7 cellular contexts compared by ENCODE assay signal in the genomic region with DNA sequence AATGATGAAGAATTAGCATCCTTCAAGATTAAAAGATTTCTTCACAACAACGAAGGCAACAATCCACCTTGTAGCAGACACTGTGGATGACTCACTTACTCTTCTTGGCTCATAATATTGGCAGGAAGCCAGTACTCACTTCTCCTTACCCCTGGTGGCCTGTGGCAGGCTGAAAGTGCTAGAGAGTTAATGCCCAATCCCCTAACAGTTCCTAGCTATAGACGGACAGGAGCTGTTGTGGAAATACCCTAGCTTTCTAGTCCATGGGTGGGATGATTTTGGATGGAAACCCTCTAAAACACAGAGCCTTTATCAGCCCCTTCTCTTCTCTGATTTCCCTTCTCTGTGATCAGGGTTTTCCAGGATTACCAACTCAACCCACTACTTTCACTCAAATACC.
DNase-seq lines count a peak whose midpoint lies in the region; ATAC-seq and TF ChIP-seq lines count a peak whose summit lies in the region.

No MANE protein-coding gene starts in this region.

- no peak overlapping the region for H3K4me3 ChIP-seq in naive thymus-derived CD4-positive, alpha-beta T cell (ENCODE audit: low read length)

- no peaks in the 10 kb centered on the region for H3K36me3 ChIP-seq in naive thymus-derived CD4-positive, alpha-beta T cell (ENCODE audit: control insufficient read depth in 2 of 3, insufficient read depth in 3 of 3, low read length in 3 of 3)

- peaks cover 0 to 10% (median 3%) of the 10 kb centered on the region in 11 donors for H3K9me3 Mint-ChIP-seq in naive thymus-derived CD4-positive, alpha-beta T cell

- H3K27me3 ChIP-seq in naive thymus-derived CD4-positive, alpha-beta T cell (ENCODE audit: control insufficient read depth in 2 of 2, insufficient read depth in 2 of 2, low read length in 2 of 2) = no peaks in the 10 kb centered on the region

- H3K27ac Mint-ChIP-seq in naive thymus-derived CD4-positive, alpha-beta T cell = no peak overlapping the region

- CTCF ChIA-PET in GM10248 (lab: Yijun Ruan, JAX) = interaction anchor here (1.3 to 1.4 kb wide), 2 partner anchors 10 to 11 kb away, joined by 4 read pairs; no protein-coding TSS in a partner anchor
- CTCF ChIA-PET in naive thymus-derived CD4-positive, alpha-beta T cell (lab: Charles Lee) = no interaction called here

- no peaks in the 10 kb centered on the region for H3K9me3 ChIP-seq in naive thymus-derived CD4-positive, alpha-beta T cell (ENCODE audit: control insufficient read depth in 2 of 3, low read length in 3 of 3)

- no peaks in the 10 kb centered on the region for H3K4me1 Mint-ChIP-seq in naive thymus-derived CD4-positive, alpha-beta T cell

- peak; percentile 60 for DNase-seq in GM10248 (ENCODE audit: extremely low spot score)
- peak; percentile 74 for DNase-seq in NCI-H226
- DNase-seq in amniotic epithelial cell (ENCODE audit: low read depth) = peak; percentile 79
- peak in 2 of 9 donors; percentile 2 to 16 for DNase-seq in naive thymus-derived CD4-positive, alpha-beta T cell
- no peak for DNase-seq in UCSD-AML1 (lab: John Stamatoyannopoulos, UW; ENCODE audit: unreplicated experiment)

- no peak for TF ChIP-seq CTCF in GM10248 (IDR thresholded peaks at IDR 0.05; ENCODE audit: control extremely low read depth, extremely low read depth, low read depth, missing control alignments)

- intact Hi-C loops in naive thymus-derived CD4-positive, alpha-beta T cell (cut with micrococcal nuclease) = no loop called here

- POLR2A ChIA-PET in GM10248 (lab: Yijun Ruan, JAX) = no interaction called here
- POLR2A ChIA-PET in naive thymus-derived CD4-positive, alpha-beta T cell (lab: Charles Lee) = no interaction called here

- H3K4me1 ChIP-seq in naive thymus-derived CD4-positive, alpha-beta T cell (ENCODE audit: control insufficient read depth in 2 of 2, insufficient read depth in 2 of 2, low read length in 2 of 2) = no peaks in the 10 kb centered on the region

- no peak overlapping the region for H3K27ac ChIP-seq in naive thymus-derived CD4-positive, alpha-beta T cell (ENCODE audit: low read depth, low read length)

- ATAC-seq in GM19438 (IDR thresholded peaks at IDR 0.05; ENCODE audit: low read depth, unreplicated experiment) = peak; percentile 98
- peak; percentile 100 for ATAC-seq in HG03159 (IDR thresholded peaks at IDR 0.05; ENCODE audit: unreplicated experiment)
- peak; percentile 58 for ATAC-seq in naive thymus-derived CD4-positive, alpha-beta T cell

- no peak overlapping the region for H3K4me3 Mint-ChIP-seq in naive thymus-derived CD4-positive, alpha-beta T cell

- peaks cover 0 to 4% (median 0%) of the 10 kb centered on the region in 5 donors for H3K36me3 Mint-ChIP-seq in naive thymus-derived CD4-positive, alpha-beta T cell

- peaks cover 0 to 2% (median 0%) of the 10 kb centered on the region in 5 donors for H3K27me3 Mint-ChIP-seq in naive thymus-derived CD4-positive, alpha-beta T cell
